ENCODE assay signal across 8 cellular contexts in genomic region chr1:202145325-202146140, GRCh38.
A peak's percentile ranks its signal among the peaks of the same experiment; 100 is the strongest.
DNase-seq lines count a peak whose midpoint lies in the region; ATAC-seq and TF ChIP-seq lines count a peak whose summit lies in the region.

No MANE protein-coding gene starts in this region.

- H3K9me3 ChIP-seq in NT2/D1 (ENCODE audit: insufficient read depth, low read length) (no peaks in the 10 kb centered on the region), mucosa of rectum (ENCODE audit: control insufficient read depth in 2 of 2, low read length in 2 of 2) (no peaks in the 10 kb centered on the region)

- H3K36me3 ChIP-seq in GM06990 (ENCODE audit: control insufficient read depth, insufficient read depth, low read length) (peaks cover 23% of the 10 kb centered on the region), NT2/D1 (ENCODE audit: insufficient read depth, insufficient read length, low read length) (peaks cover 19% of the 10 kb centered on the region), brain microvascular endothelial cell (replicated peaks) (no peaks in the 10 kb centered on the region), mucosa of rectum (ENCODE audit: control insufficient read depth in 2 of 2, insufficient read depth in 2 of 2, low read length in 2 of 2) (peaks cover 0 to 2% of the 10 kb centered on the region in 2 donors)

- H3K27ac ChIP-seq in brain microvascular endothelial cell: no peak overlapping the region
- H3K27ac ChIP-seq in mucosa of rectum (ENCODE audit: low read depth in 2 of 2, low read length in 2 of 2): peak overlapping the region in 1 of 2 donors; percentile 75

- DNase-seq in GM06990 (ENCODE audit: extremely low read depth, insufficient read length) (peak; percentile 44), NT2/D1 (ENCODE audit: low read depth, low spot score) (no peak), brain microvascular endothelial cell (no peak), EL (no peak), HCEC 1CT (no peak)

- H3K27me3 ChIP-seq in GM06990 (replicated peaks; ENCODE audit: control insufficient read depth, insufficient read depth, low read length) (no peaks in the 10 kb centered on the region), NT2/D1 (ENCODE audit: insufficient read depth, insufficient read length) (peaks cover 17% of the 10 kb centered on the region), brain microvascular endothelial cell (replicated peaks) (no peaks in the 10 kb centered on the region), mucosa of rectum (ENCODE audit: control insufficient read depth in 2 of 2, insufficient read depth in 2 of 2, low read length in 2 of 2) (no peaks in the 10 kb centered on the region)

- in situ Hi-C loops in brain microvascular endothelial cell (cut with HindIII; ENCODE audit: low pct_ligation_motif_present, low sequenced_read_pairs): loop anchor here (25.0 kb wide), 1 partner anchor 133 kb away; the partner anchor contains the start of gene ELF3

- ATAC-seq in GM18907 (IDR thresholded peaks at IDR 0.05; ENCODE audit: unreplicated experiment) (no peak), HG03039 (IDR thresholded peaks at IDR 0.05; ENCODE audit: unreplicated experiment) (no peak)

- H3K4me1 ChIP-seq in NT2/D1 (ENCODE audit: insufficient read depth, insufficient read length): peaks cover 6% of the 10 kb centered on the region
- peaks cover 12 to 14% of the 10 kb centered on the region in 2 donors for H3K4me1 ChIP-seq in mucosa of rectum (ENCODE audit: control insufficient read depth in 2 of 2, insufficient read depth in 2 of 2, low read length in 2 of 2)

- TF ChIP-seq CTCF in GM06990 (IDR thresholded peaks at IDR 0.05; ENCODE audit: insufficient read depth, low read length, poor library complexity, severe bottlenecking) (no peak), brain microvascular endothelial cell (IDR thresholded peaks at IDR 0.05; ENCODE audit: low read depth, low read length, missing control alignments) (no peak)

- peak overlapping the region; percentile 93 for H3K4me3 ChIP-seq in GM06990 (replicated peaks; ENCODE audit: low read depth, low read length)
- H3K4me3 ChIP-seq in NT2/D1 (ENCODE audit: insufficient read length, low read depth): peak overlapping the region; percentile 85
- peak overlapping the region; percentile 80 for H3K4me3 ChIP-seq in brain microvascular endothelial cell (ENCODE audit: low read depth, low read length)
- H3K4me3 ChIP-seq in mucosa of rectum (ENCODE audit: low read length in 2 of 2): peak overlapping the region; percentile 65 to 74

- H3K9ac ChIP-seq in NT2/D1 (ENCODE audit: insufficient read length, low read depth) (peak overlapping the region; percentile 88), mucosa of rectum (ENCODE audit: low read depth in 1 of 2, low read length in 2 of 2) (peak overlapping the region; percentile 73 to 77)
